In genomic region chr11:377883-378500, GRCh38 we compare ENCODE assay signal across 18 cellular contexts.
"Had no signal": no experiment of that assay in that cellular context is flagged by ENCODE, and none has a peak within 500 bp of the region (broad histone marks: within the 10 kb centered on the region; RNA-seq: fewer than 3 reads in every experiment).

No MANE protein-coding gene starts in this region.

- DNase-seq: activated gamma-delta T cell treated with Interleukin-2 at 50 U/mL for 16 hours; central memory CD4-positive, alpha-beta T cell; endodermal cell; foreskin keratinocyte; mesendoderm; natural killer cell; occipital lobe; stimulated activated naive CD8-positive, alpha-beta T cell treated with anti-CD3 and anti-CD28 coated beads, Interleukin-15, Interleukin-2, amounts not matched to agents 100 U/mL and 50 U/mL, for 24 hours; T-helper 1 cell; T1000; uterus had no signal

- H3K9me3 ChIP-seq: prostate gland, tibial nerve, uterus had no signal

- H3K9me3 Mint-ChIP-seq: natural killer cell had no signal

- ATAC-seq: activated CD4-positive, CD25-positive, alpha-beta regulatory T cell treated with anti-CD3 and anti-CD28 coated beads, Interleukin-2, amount 50 U/mL, for 24 hours; foreskin keratinocyte; right cardiac atrium; stimulated activated naive CD8-positive, alpha-beta T cell treated with anti-CD3 and anti-CD28 coated beads, Interleukin-15, Interleukin-2, amounts not matched to agents 100 U/mL and 50 U/mL, for 24 hours had no signal

- H3K36me3 Mint-ChIP-seq: natural killer cell had no signal

- H3K27ac Mint-ChIP-seq: endodermal cell had no signal

- H3K27ac ChIP-seq: foreskin keratinocyte, hepatocyte, prostate gland, tibial nerve, uterus had no signal

- H3K4me2 ChIP-seq: hepatocyte had no signal

- H3K36me3 ChIP-seq: prostate gland, uterus had no signal

- FAIRE-seq: colon had no signal

- H2AFZ ChIP-seq: hepatocyte had no signal

- H3K27me3 ChIP-seq: foreskin keratinocyte, hepatocyte, tibial nerve, uterus had no signal

- H3K4me3 ChIP-seq: hepatocyte, prostate gland, tibial nerve, uterus had no signal

- H3K79me2 ChIP-seq: hepatocyte had no signal

- H3K4me1 Mint-ChIP-seq: endodermal cell had no signal

- H3K4me1 ChIP-seq: foreskin keratinocyte, prostate gland, uterus had no signal

- H3K27me3 Mint-ChIP-seq: brain had no signal

- H3K4me3 Mint-ChIP-seq: brain, endodermal cell, natural killer cell had no signal
